Comparison of ENCODE assay signal across 8 cellular contexts in genomic region chr12:124917135-124917840, GRCh38. TPM values are rescaled to one million over a fixed set of nuclear protein-coding genes. Genes with fewer than 3 reads are reported as not detected.
A peak's percentile ranks its signal among the peaks of the same experiment; 100 is the strongest.
DNase-seq lines count a peak whose midpoint lies in the region; ATAC-seq and TF ChIP-seq lines count a peak whose summit lies in the region.

No MANE protein-coding gene starts in this region.

- H3K4me1 Mint-ChIP-seq in activated naive CD8-positive, alpha-beta T cell treated with anti-CD3 and anti-CD28 coated beads for 36 hours: peaks cover 80% of the 10 kb centered on the region

- H3K9me3 Mint-ChIP-seq in activated naive CD8-positive, alpha-beta T cell treated with anti-CD3 and anti-CD28 coated beads for 36 hours: peaks cover 5% of the 10 kb centered on the region

- peak overlapping the region; percentile 93 for H3K4me2 ChIP-seq in PC-3 (ENCODE audit: low read length)

- peak overlapping the region; percentile 70 for H2AFZ ChIP-seq in PC-3 (ENCODE audit: low read length)

- peaks cover 18% of the 10 kb centered on the region for H3K36me3 ChIP-seq in PC-3 (ENCODE audit: low read depth, low read length)
- peaks cover 13% of the 10 kb centered on the region for H3K36me3 ChIP-seq in rectal smooth muscle tissue (ENCODE audit: control insufficient read depth, insufficient read depth, low read length)

- no peaks in the 10 kb centered on the region for H3K27me3 ChIP-seq in PC-3 (ENCODE audit: low read length)
- H3K27me3 ChIP-seq in rectal smooth muscle tissue (ENCODE audit: control insufficient read depth, insufficient read depth, low read length): no peaks in the 10 kb centered on the region

- no peaks in the 10 kb centered on the region for H3K9me2 ChIP-seq in PC-3 (replicated peaks; ENCODE audit: low read length)

- ATAC-seq in PC-3: peak; percentile 72
- ATAC-seq in left cardiac atrium: peak; percentile 92

- no peak for TF ChIP-seq CTCF in HFF-Myc (IDR thresholded peaks at IDR 0.05; ENCODE audit: low read depth, low read length, missing control alignments)
- TF ChIP-seq CTCF in PC-3 (conservative IDR thresholded peaks at IDR 0.05; ENCODE audit: low read depth, low read length): no peak

- CTCF ChIA-PET in PC-3 (lab: Charles Lee): interaction anchor here (0.5 to 2.6 kb wide), 3 partner anchors 10 to 23 kb away, joined by 5 to 21 read pairs (median 7); no protein-coding TSS in a partner anchor

- H3K9me3 ChIP-seq in PC-3 (ENCODE audit: low read length): no peaks in the 10 kb centered on the region

- H3K4me1 ChIP-seq in PC-3 (ENCODE audit: insufficient read depth, low read length) (peaks cover 53% of the 10 kb centered on the region), rectal smooth muscle tissue (ENCODE audit: control insufficient read depth, insufficient read depth, low read length) (peaks cover 32% of the 10 kb centered on the region)

- peak overlapping the region; percentile 95 for H3K27ac Mint-ChIP-seq in activated naive CD8-positive, alpha-beta T cell treated with anti-CD3 and anti-CD28 coated beads for 36 hours

- intact Hi-C loops in PC-3 (cut with micrococcal nuclease) (loop anchor here (5.0 kb wide), 2 partner anchors 70 to 530 kb away; partner anchors contain the start of gene DHX37), left cardiac atrium (cut with DNase I) (no loop called here)

- peaks cover 21% of the 10 kb centered on the region for H4K20me1 ChIP-seq in PC-3 (ENCODE audit: low read length)

- H3K4me3 ChIP-seq in HFF-Myc (replicated peaks; ENCODE audit: low read depth, low read length): peak overlapping the region; percentile 99
- H3K4me3 ChIP-seq in PC-3 (ENCODE audit: low read length): peak overlapping the region; percentile 94
- peak overlapping the region; percentile 66 for H3K4me3 ChIP-seq in rectal smooth muscle tissue (ENCODE audit: low read length)

- H3K36me3 Mint-ChIP-seq in activated naive CD8-positive, alpha-beta T cell treated with anti-CD3 and anti-CD28 coated beads for 36 hours: peaks cover 38% of the 10 kb centered on the region

- H3K4me3 Mint-ChIP-seq in activated naive CD8-positive, alpha-beta T cell treated with anti-CD3 and anti-CD28 coated beads for 36 hours: peak overlapping the region; percentile 72

- H3K79me2 ChIP-seq in PC-3 (ENCODE audit: low read length): peaks cover 36% of the 10 kb centered on the region

- H3K9ac ChIP-seq in PC-3 (ENCODE audit: low read length) (peak overlapping the region; percentile 92), rectal smooth muscle tissue (ENCODE audit: low read length) (peak overlapping the region; percentile 32)

- peaks cover 18% of the 10 kb centered on the region for H3F3A ChIP-seq in PC-3 (ENCODE audit: low read length, unreplicated experiment)

- peak overlapping the region; percentile 98 for H3K27ac ChIP-seq in PC-3 (ENCODE audit: low read length)
- peak overlapping the region; percentile 96 for H3K27ac ChIP-seq in rectal smooth muscle tissue (ENCODE audit: low read depth, low read length)

- DNase-seq in GM04504 (ENCODE audit: low read depth): peak; percentile 100
- DNase-seq in HFF-Myc (ENCODE audit: extremely low read depth, low read depth): peak; percentile 100
- DNase-seq in PC-3: peak; percentile 100
- peak; percentile 95 for DNase-seq in activated naive CD8-positive, alpha-beta T cell treated with anti-CD3 and anti-CD28 coated beads for 36 hours
- peak; percentile 98 for DNase-seq in left cardiac atrium
- DNase-seq in NCI-H2107 treated with DMSO at 0.1 percent for 48 hours (lab: John Stamatoyannopoulos, UW; ENCODE audit: unreplicated experiment): no peak
- DNase-seq in kidney glomerular epithelial cell (lab: John Stamatoyannopoulos, UW): no peak

- peaks cover 18% of the 10 kb centered on the region for H3K27me3 Mint-ChIP-seq in activated naive CD8-positive, alpha-beta T cell treated with anti-CD3 and anti-CD28 coated beads for 36 hours

- POLR2A ChIA-PET in PC-3 (lab: Charles Lee; ENCODE audit: unreplicated experiment): interaction anchor here (0.5 to 2.2 kb wide), 8 partner anchors 11 to 958 kb away, joined by 3 to 9 read pairs (median 6); no protein-coding TSS in a partner anchor

- no TSS peak for BruUV-seq in PC-3 (replicated peaks; lab: Mats Ljungman, UMichigan)

RNA-seq across cellular contexts. Expression of gene UBC, which starts 2.8 kb away (rescaled TPM):
- total RNA-seq in PC-3 (2014; rRNA removed) (1,587 TPM in 2 replicates), left cardiac atrium (1,000 to 10,000 TPM in 1 of 2 donors, 100 to 1,000 TPM in 1; 977 to 1,049 TPM)
- 100 to 1,000 TPM; 927 to 944 TPM for total RNA-seq in activated naive CD8-positive, alpha-beta T cell treated with anti-CD3 and anti-CD28 coated beads for 36 hours

RNA-seq across cellular contexts. Expression of gene SCARB1, which starts 53.6 kb away (rescaled TPM):
- total RNA-seq in PC-3 (2014; rRNA removed) (79.1 and 80.5 TPM in 2 replicates), left cardiac atrium (10 to 100 TPM; 26.2 to 31.3 TPM)
- 10 to 100 TPM; 40.3 to 43.8 TPM for total RNA-seq in activated naive CD8-positive, alpha-beta T cell treated with anti-CD3 and anti-CD28 coated beads for 36 hours

Comparison
In these comparisons a context has a peak if more than half of its experiments do, and no peak if none do; other contexts are left out.
1. DNase-seq: peak in GM04504 (single experiment), HFF-Myc (single experiment), PC-3 (single experiment), activated naive CD8-positive, alpha-beta T cell treated with anti-CD3 and anti-CD28 coated beads for 36 hours (single experiment) and left cardiac atrium (single experiment); none in NCI-H2107 treated with DMSO at 0.1 percent for 48 hours (single experiment) and kidney glomerular epithelial cell (single experiment).
2. Peak in every context shown above with its lines, with median percentiles within 50 percentile points of each other: H3K4me3 ChIP-seq.